In the genomic region with DNA sequence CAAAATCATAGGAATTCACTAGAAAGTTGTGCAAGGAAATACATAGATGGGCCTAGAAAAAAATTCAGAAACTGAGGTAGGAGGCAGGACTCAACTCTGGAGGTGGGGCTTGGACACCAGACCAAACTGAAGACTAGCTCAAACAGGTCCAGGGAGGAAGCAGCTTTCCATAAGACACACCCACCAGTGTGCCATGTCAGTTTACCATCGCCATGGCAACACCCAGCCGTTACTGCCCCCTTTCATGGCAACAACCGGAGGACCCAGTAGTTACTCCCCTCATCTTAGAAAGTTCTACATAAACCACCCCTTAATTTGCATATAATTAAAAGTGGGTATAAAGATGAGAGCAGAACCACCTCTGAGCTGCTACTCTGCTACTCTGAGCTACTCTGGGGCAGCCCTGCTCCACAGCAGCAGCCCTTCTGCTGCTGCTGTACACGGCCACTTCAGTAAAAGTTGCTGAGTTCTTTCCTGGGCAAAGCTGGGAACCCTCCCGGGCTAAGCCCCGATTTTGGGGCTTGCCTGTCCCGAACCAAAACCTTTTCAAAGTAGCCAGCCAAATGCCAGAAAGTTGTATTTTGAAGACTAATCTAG, we compare ENCODE assay signal across 16 cellular contexts. TPM values are rescaled to one million over a fixed set of nuclear protein-coding genes. Genes with fewer than 3 reads are reported as not detected.
DNase-seq lines count a peak whose midpoint lies in the region; ATAC-seq, FAIRE-seq and TF ChIP-seq lines count a peak whose summit lies in the region.
"Had no signal": no experiment of that assay in that cellular context is flagged by ENCODE, and none has a peak within 500 bp of the region (broad histone marks: within the 10 kb centered on the region; RNA-seq: fewer than 3 reads in every experiment).

No MANE protein-coding gene starts in this region.

- no peak; the same call in 2 of the 3 replicates for ATAC-seq in K562
- ATAC-seq in HG02970 (IDR thresholded peaks at IDR 0.05; ENCODE audit: low FRiP score, unreplicated experiment): no peak
- ATAC-seq: Right ventricle myocardium inferior had no signal

- TF ChIP-seq POLR2A in K562 (conservative IDR thresholded peaks at IDR 0.05): no peak

- no peak for TF ChIP-seq RAD21 in K562 (CRISPR knock-in tag; conservative IDR thresholded peaks at IDR 0.05 in 1 of 2, IDR thresholded peaks at IDR 0.05 in 1 of 2)

- H3K9me1 ChIP-seq in K562 (ENCODE audit: control insufficient read depth, insufficient read depth, low read length): no peaks in the 10 kb centered on the region

- no peak overlapping the region for H3K9ac ChIP-seq in K562 (ENCODE audit: insufficient read depth in 1 of 2, low read depth in 2 of 2, low read length in 2 of 2)
- H3K9ac ChIP-seq: GM23248 had no signal

- peaks cover 2% of the 10 kb centered on the region; the same call in 1 of the 2 replicates for H3K9me3 ChIP-seq in K562 (replicated peaks; ENCODE audit: control insufficient read depth, insufficient read depth, low read depth, low read length)

- intact Hi-C loops in K562 (cut with micrococcal nuclease) (no loop called here), posterior vena cava (cut with DNase I) (no loop called here), posterior cingulate gyrus (cut with DNase I) (no loop called here)

- no peak overlapping the region for H3K27ac ChIP-seq in K562 (ENCODE audit: extremely low read depth, low read depth, low read length)
- H3K27ac ChIP-seq: GM23248, Peyer's patch, SK-N-MC had no signal

- H3K27me3 ChIP-seq in K562 (ENCODE audit: control insufficient read depth in 2 of 2, insufficient read depth in 2 of 2, low read length in 2 of 2): no peaks in the 10 kb centered on the region
- H3K27me3 ChIP-seq: Peyer's patch had no signal

- CTCF ChIA-PET in HEK293T (lab: Yijun Ruan, JAX): interaction anchor here (1.0 kb wide), 1 partner anchor 57 kb away, joined by 3 read pairs; no protein-coding TSS in a partner anchor
- CTCF ChIA-PET in K562 (lab: Yijun Ruan, JAX; ENCODE audit: low intra/inter-chr PET ratio): no interaction called here

- DNase-seq in HEK293T (ENCODE audit: extremely low spot score) (no peak), NAMALWA (ENCODE audit: low spot score) (peak; percentile 36), K562 (ENCODE audit: extremely low read depth in 1 of 4, low spot score in 3 of 4) (no peak), posterior vena cava (ENCODE audit: low spot score) (peak; percentile 47), posterior cingulate gyrus (no peak), midbrain (lab: John Stamatoyannopoulos, UW) (no peak)
- DNase-seq: CD4-positive, CD25-positive, alpha-beta regulatory T cell; DMS79; GM23248; NCI-H1417; NCI-H2029; Peyer's patch had no signal

- no peak overlapping the region for H3K4me3 ChIP-seq in K562
- H3K4me3 ChIP-seq: GM23248, Peyer's patch, SK-N-MC had no signal

- peak overlapping the region; percentile 70 for H2AFZ ChIP-seq in K562 (ENCODE audit: low read depth, low read length)
- H2AFZ ChIP-seq: GM23248 had no signal

- WGBS in K562 (ENCODE audit: insufficient coverage, low coverage, missing lambda C conversion rate): 57% methylated on average over 5 of the region's 7 CpGs

- H3K4me2 ChIP-seq in K562 (ENCODE audit: insufficient read depth, low read length): no peak overlapping the region

- no TSS peak for BruUV-seq in K562 (replicated peaks; lab: Mats Ljungman, UMichigan)

- no peak for TF ChIP-seq EP300 in K562 (IDR thresholded peaks at IDR 0.05; ENCODE audit: low read length)

- POLR2A ChIA-PET in HEK293T (lab: Yijun Ruan, JAX) (interaction anchor here (2.4 kb wide), 1 partner anchor 58 kb away, joined by 8 read pairs; a partner anchor contains a TSS), K562 (lab: Yijun Ruan, JAX) (no interaction called here)

- no peaks in the 10 kb centered on the region for H3K79me2 ChIP-seq in K562 (ENCODE audit: control insufficient read depth, insufficient read depth, low read length)

- H3K4me1 ChIP-seq in K562 (replicated peaks in 1 of 2; ENCODE audit: control insufficient read depth in 2 of 2, insufficient read depth in 2 of 2, low read length in 2 of 2): peaks cover 4 to 7% of the 10 kb centered on the region in 2 experiments; a peak in 4 of 5 replicates

- no peaks in the 10 kb centered on the region for H3K36me3 ChIP-seq in K562 (ENCODE audit: control insufficient read depth, insufficient read depth, low read length)
- H3K36me3 ChIP-seq: Peyer's patch had no signal

- H4K20me1 ChIP-seq in K562 (replicated peaks; ENCODE audit: control insufficient read depth, insufficient read depth, low read length): no peaks in the 10 kb centered on the region

- FAIRE-seq in K562 (lab: Jason Lieb, UNC): no peak

- in situ Hi-C loops in K562 (cut with MboI): no loop called here

- no peak for TF ChIP-seq CTCF in K562 (IDR thresholded peaks at IDR 0.05 in 2 of 3, conservative IDR thresholded peaks at IDR 0.05 in 1 of 3; ENCODE audit: insufficient read depth in 2 of 3, low read depth in 1 of 3, low read length in 3 of 3)

TF ChIP-seq in HEK293T, 16 proteins besides CTCF, POLR2A, EP300 and RAD21:
- TF ChIP-seq, protein P1, sequence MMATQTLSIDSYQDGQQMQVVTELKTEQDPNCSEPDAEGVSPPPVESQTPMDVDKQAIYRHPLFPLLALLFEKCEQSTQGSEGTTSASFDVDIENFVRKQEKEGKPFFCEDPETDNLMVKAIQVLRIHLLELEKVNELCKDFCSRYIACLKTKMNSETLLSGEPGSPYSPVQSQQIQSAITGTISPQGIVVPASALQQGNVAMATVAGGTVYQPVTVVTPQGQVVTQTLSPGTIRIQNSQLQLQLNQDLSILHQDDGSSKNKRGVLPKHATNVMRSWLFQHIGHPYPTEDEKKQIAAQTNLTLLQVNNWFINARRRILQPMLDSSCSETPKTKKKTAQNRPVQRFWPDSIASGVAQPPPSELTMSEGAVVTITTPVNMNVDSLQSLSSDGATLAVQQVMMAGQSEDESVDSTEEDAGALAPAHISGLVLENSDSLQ (IDR thresholded peaks at IDR 0.05): peak; percentile 70
- no peak for TF ChIP-seq CTBP1 (IDR thresholded peaks at IDR 0.05; ENCODE audit: borderline replicate concordance)

TF ChIP-seq in K562, 482 proteins besides CTCF, POLR2A, EP300 and RAD21 (continues in another document):
- TF ChIP-seq, protein P2, sequence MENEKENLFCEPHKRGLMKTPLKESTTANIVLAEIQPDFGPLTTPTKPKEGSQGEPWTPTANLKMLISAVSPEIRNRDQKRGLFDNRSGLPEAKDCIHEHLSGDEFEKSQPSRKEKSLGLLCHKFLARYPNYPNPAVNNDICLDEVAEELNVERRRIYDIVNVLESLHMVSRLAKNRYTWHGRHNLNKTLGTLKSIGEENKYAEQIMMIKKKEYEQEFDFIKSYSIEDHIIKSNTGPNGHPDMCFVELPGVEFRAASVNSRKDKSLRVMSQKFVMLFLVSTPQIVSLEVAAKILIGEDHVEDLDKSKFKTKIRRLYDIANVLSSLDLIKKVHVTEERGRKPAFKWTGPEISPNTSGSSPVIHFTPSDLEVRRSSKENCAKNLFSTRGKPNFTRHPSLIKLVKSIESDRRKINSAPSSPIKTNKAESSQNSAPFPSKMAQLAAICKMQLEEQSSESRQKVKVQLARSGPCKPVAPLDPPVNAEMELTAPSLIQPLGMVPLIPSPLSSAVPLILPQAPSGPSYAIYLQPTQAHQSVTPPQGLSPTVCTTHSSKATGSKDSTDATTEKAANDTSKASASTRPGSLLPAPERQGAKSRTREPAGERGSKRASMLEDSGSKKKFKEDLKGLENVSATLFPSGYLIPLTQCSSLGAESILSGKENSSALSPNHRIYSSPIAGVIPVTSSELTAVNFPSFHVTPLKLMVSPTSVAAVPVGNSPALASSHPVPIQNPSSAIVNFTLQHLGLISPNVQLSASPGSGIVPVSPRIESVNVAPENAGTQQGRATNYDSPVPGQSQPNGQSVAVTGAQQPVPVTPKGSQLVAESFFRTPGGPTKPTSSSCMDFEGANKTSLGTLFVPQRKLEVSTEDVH (IDR thresholded peaks at IDR 0.05; ENCODE audit: low read depth, partially characterized antibody): no peak

RNA-seq across cellular contexts. Expression of a gene that starts 30.8 kb away (rescaled TPM):
- total RNA-seq in K562 (2011; cell fraction: chromatin; rRNA removed; ENCODE audit: low replicate concordance): 1.9 and 2.7 TPM in 2 replicates
- total RNA-seq in K562 (2011; cell fraction: nucleolus; rRNA removed): 2.0 and 2.1 TPM in 2 replicates
- total RNA-seq in K562 (2011; cell fraction: nucleoplasm; rRNA removed): 1.5 TPM in 2 replicates
- total RNA-seq in K562 (2014; rRNA removed): 3.6 and 4.5 TPM in 2 replicates
- 1.7 and 3.3 TPM in 2 replicates for total RNA-seq in K562 (2014; rRNA removed; fragmentation: Illumina TruSeq; extraction: Trizol)
- total RNA-seq in K562 (2015; rRNA removed; fragmentation: Illumina TruSeq; extraction: Trizol): 4.0 and 4.9 TPM in 2 replicates
- 2.3 and 2.6 TPM in 2 replicates for total RNA-seq in K562 (2021)
- polyA plus RNA-seq in K562 (2011; rRNA removed): 3.6 and 5.3 TPM in 2 replicates
- 13.1 and 19.4 TPM in 2 replicates for polyA plus RNA-seq in K562 (2011; cell fraction: cytosol; rRNA removed)
- 4.1 and 4.4 TPM in 2 replicates for polyA plus RNA-seq in K562 (2011; cell fraction: nucleus; rRNA removed)
- polyA plus RNA-seq in K562 (2012): 5.8 and 7.2 TPM in 2 replicates
- polyA plus RNA-seq in K562 (2014; fragmentation: Illumina TruSeq; extraction: Trizol): 6.5 and 7.3 TPM in 2 replicates
- 10 to 100 TPM; 10.6 to 16.0 TPM for polyA plus RNA-seq in K562 (2014; fragmentation: Nextera tagmentation; extraction: Ambion mirVana)
- polyA plus RNA-seq in K562 (2014; rRNA removed): 4.3 and 4.8 TPM in 2 replicates
- polyA minus RNA-seq in K562 (2011; rRNA and poly(A)+ RNA removed): 5.5 and 8.4 TPM in 2 replicates
- 2.9 and 3.7 TPM in 2 replicates for polyA minus RNA-seq in K562 (2011; cell fraction: cytosol; rRNA and poly(A)+ RNA removed)
- polyA minus RNA-seq in K562 (2011; cell fraction: nucleus; rRNA and poly(A)+ RNA removed): 0.81 and 2.6 TPM in 2 replicates
- total RNA-seq in posterior vena cava: 1 to 10 TPM; 4.6 to 5.6 TPM
- total RNA-seq: LHCN-M2 had no signal

RNA-seq across cellular contexts. Expression of a gene that starts 58.3 kb away (rescaled TPM):
- total RNA-seq in K562 (2011; cell fraction: chromatin; rRNA removed; ENCODE audit: low replicate concordance): 107 and 268 TPM in 2 replicates
- 59.2 and 97.8 TPM in 2 replicates for total RNA-seq in K562 (2011; cell fraction: nucleolus; rRNA removed)
- total RNA-seq in K562 (2011; cell fraction: nucleoplasm; rRNA removed): 150 and 213 TPM in 2 replicates
- total RNA-seq in K562 (2014; rRNA removed) (21.4 and 24.7 TPM in 2 replicates), K562 (2014; rRNA removed; fragmentation: Illumina TruSeq; extraction: Trizol) (32.5 and 33.3 TPM in 2 replicates), K562 (2015; rRNA removed; fragmentation: Illumina TruSeq; extraction: Trizol) (32.0 and 37.2 TPM in 2 replicates), K562 (2021) (59.1 and 73.9 TPM in 2 replicates), posterior vena cava (100 to 1,000 TPM; 159 to 199 TPM)
- polyA plus RNA-seq in K562 (2011; rRNA removed) (30.8 and 31.0 TPM in 2 replicates), K562 (2014; fragmentation: Illumina TruSeq; extraction: Trizol) (62.6 and 66.0 TPM in 2 replicates), K562 (2014; fragmentation: Nextera tagmentation; extraction: Ambion mirVana) (10 to 100 TPM in 1 of 2 experiments, 1 to 10 TPM in 1; 4.3 to 13.2 TPM), K562 (2014; rRNA removed) (27.2 and 30.8 TPM in 2 replicates)
- polyA plus RNA-seq in K562 (2011; cell fraction: cytosol; rRNA removed): 46.3 and 55.3 TPM in 2 replicates
- polyA plus RNA-seq in K562 (2011; cell fraction: nucleus; rRNA removed): 48.7 and 67.8 TPM in 2 replicates
- polyA plus RNA-seq in K562 (2012): 48.1 and 51.9 TPM in 2 replicates
- 109 and 110 TPM in 2 replicates for polyA minus RNA-seq in K562 (2011; rRNA and poly(A)+ RNA removed)
- 116 and 128 TPM in 2 replicates for polyA minus RNA-seq in K562 (2011; cell fraction: cytosol; rRNA and poly(A)+ RNA removed)
- polyA minus RNA-seq in K562 (2011; cell fraction: nucleus; rRNA and poly(A)+ RNA removed): 73.6 and 96.6 TPM in 2 replicates

Comparison
In these comparisons a context has a peak if more than half of its experiments do, and no peak if none do; other contexts are left out.
1. DNase-seq: peak in NAMALWA (single experiment) and posterior vena cava (single experiment); none in HEK293T (single experiment), K562 (0 of 4), posterior cingulate gyrus (0 of 10) and midbrain (single experiment).